ENCODE assay signal across 19 cellular contexts in genomic region chr17:82970818-82971610, GRCh38.
DNase-seq lines count a peak whose midpoint lies in the region; ATAC-seq and TF ChIP-seq lines count a peak whose summit lies in the region.
"Had no signal": no experiment of that assay in that cellular context is flagged by ENCODE, and none has a peak within 500 bp of the region (broad histone marks: within the 10 kb centered on the region; RNA-seq: fewer than 3 reads in every experiment).

No MANE protein-coding gene starts in this region.

- H3K9me3 Mint-ChIP-seq in endothelial cell (ENCODE audit: unreplicated experiment) = no peaks in the 10 kb centered on the region

- H3K4me1 ChIP-seq in BLaER1 treated with 17β-estradiol and CSF1 and Interleukin-3, amounts not matched to agents 10 nM and 100 nM = peaks cover 59 to 81% (median 78%) of the 10 kb centered on the region in 10 experiments

- peak overlapping the region in 7 of 11 experiments; percentile 3 to 81 (median 62); a peak in 10 of 22 replicates for H3K27ac ChIP-seq in BLaER1 treated with 17β-estradiol and CSF1 and Interleukin-3, amounts not matched to agents 10 nM and 100 nM

- H3K4me2 ChIP-seq in BLaER1 treated with 17β-estradiol and CSF1 and Interleukin-3, amounts not matched to agents 10 nM and 100 nM = peak overlapping the region; percentile 83 to 98 (median 93)

- H3K27ac Mint-ChIP-seq in endothelial cell (ENCODE audit: unreplicated experiment) = peak overlapping the region; percentile 24
- H3K27ac Mint-ChIP-seq: B cell had no signal

- no peak for ATAC-seq in GM21529 (IDR thresholded peaks at IDR 0.05; ENCODE audit: unreplicated experiment)
- no peak for ATAC-seq in HG03565 (IDR thresholded peaks at IDR 0.05; ENCODE audit: unreplicated experiment)
- no peak for ATAC-seq in GM19463 (IDR thresholded peaks at IDR 0.05; ENCODE audit: unreplicated experiment)

- no peaks in the 10 kb centered on the region for H3K9me3 ChIP-seq in BLaER1 treated with 17β-estradiol and CSF1 and Interleukin-3, amounts not matched to agents 10 nM and 100 nM (replicated peaks in 1 of 11)

- no peaks in the 10 kb centered on the region for H3K4me1 Mint-ChIP-seq in endothelial cell (ENCODE audit: unreplicated experiment)

- DNase-seq in D341Med (ENCODE audit: low spot score) (peak; percentile 52), endothelial cell (ENCODE audit: low spot score) (no peak), mesenteric fat pad (ENCODE audit: low spot score) (peak; percentile 77), cerebellum (ENCODE audit: low spot score) (no peak)
- DNase-seq: GF-D8; GOT3; KBM-7; NCI-H1417 treated with DMSO at 0.1 percent for 48 hours; NCI-H2029; NCI-H2171; NCI-H446 treated with DMSO at 0.1 percent for 48 hours; NK-92 treated with Interleukin-12 subunit alpha and Interleukin-12 subunit beta, amount 100 ng/mL, for 24 hours; OCI-M1; SIG-M5 had no signal

- peak overlapping the region in 10 of 11 experiments; percentile 1 to 74 (median 39); a peak in 16 of 22 replicates for H3K9ac ChIP-seq in BLaER1 treated with 17β-estradiol and CSF1 and Interleukin-3, amounts not matched to agents 10 nM and 100 nM

- H3K36me3 ChIP-seq in BLaER1 treated with 17β-estradiol and CSF1 and Interleukin-3, amounts not matched to agents 10 nM and 100 nM = no peaks in the 10 kb centered on the region

- peak overlapping the region; percentile 19 to 60 (median 46); a peak in 16 of 20 replicates for H3K4me3 ChIP-seq in BLaER1 treated with 17β-estradiol and CSF1 and Interleukin-3, amounts not matched to agents 10 nM and 100 nM

- H4K20me1 ChIP-seq in BLaER1 treated with 17β-estradiol and CSF1 and Interleukin-3, amounts not matched to agents 10 nM and 100 nM = peaks cover 0 to 4% (median 0%) of the 10 kb centered on the region in 11 experiments; a peak in 1 of 22 replicates

- TF ChIP-seq CTCF in endothelial cell (IDR thresholded peaks at IDR 0.05; ENCODE audit: unreplicated experiment) = no peak

- no peaks in the 10 kb centered on the region for H3K27me3 Mint-ChIP-seq in endothelial cell (ENCODE audit: unreplicated experiment)
- H3K27me3 Mint-ChIP-seq: B cell had no signal

- H3K36me3 Mint-ChIP-seq in endothelial cell (ENCODE audit: low read depth, unreplicated experiment) = no peaks in the 10 kb centered on the region

- no peak overlapping the region for H3K4me3 Mint-ChIP-seq in endothelial cell (ENCODE audit: unreplicated experiment)
- H3K4me3 Mint-ChIP-seq: B cell had no signal

- H3K27me3 ChIP-seq in BLaER1 treated with 17β-estradiol and CSF1 and Interleukin-3, amounts not matched to agents 10 nM and 100 nM = peaks cover 0 to 45% (median 0%) of the 10 kb centered on the region in 11 experiments; a peak in 10 of 22 replicates

Comparison
In these comparisons a context has a peak if more than half of its experiments do, and no peak if none do; other contexts are left out.
1. DNase-seq: peak in D341Med (single experiment) and mesenteric fat pad (single experiment); none in endothelial cell (single experiment) and cerebellum (single experiment).